18 cellular contexts compared by ENCODE assay signal in genomic region chr2:112740522-112740921, GRCh38. TPM values are rescaled to one million over a fixed set of nuclear protein-coding genes. Genes with fewer than 3 reads are reported as not detected.
DNase-seq lines count a peak whose midpoint lies in the region; ATAC-seq, FAIRE-seq and TF ChIP-seq lines count a peak whose summit lies in the region.
"Had no signal": no experiment of that assay in that cellular context is flagged by ENCODE, and none has a peak within 500 bp of the region (broad histone marks: within the 10 kb centered on the region; RNA-seq: fewer than 3 reads in every experiment).

No MANE protein-coding gene starts in this region.

- WGBS in HepG2 (ENCODE audit: low lambda C conversion rate): 94% methylated on average over 7 of the region's 7 CpGs

- H3K4me1 Mint-ChIP-seq in progenitor cell of endocrine pancreas (ENCODE audit: low read depth): peaks cover 1% of the 10 kb centered on the region
- H3K4me1 Mint-ChIP-seq in activated T-helper 2 cell treated with anti-CD3 and anti-CD28 coated beads, Interferon-gamma antibody, Interleukin-2, Interleukin-4, amounts not matched to agents 10 μg/mL and 5 μg/mL and 100 μg/mL, durations not matched to agents 14 hours and 24 hours and 36 hours (ENCODE audit: low read depth): peaks cover 6% of the 10 kb centered on the region

- peaks cover 7% of the 10 kb centered on the region for H3K36me3 Mint-ChIP-seq in progenitor cell of endocrine pancreas (ENCODE audit: insufficient read depth)
- H3K36me3 Mint-ChIP-seq in activated T-helper 2 cell treated with anti-CD3 and anti-CD28 coated beads, Interferon-gamma antibody, Interleukin-2, Interleukin-4, amounts not matched to agents 10 μg/mL and 5 μg/mL and 100 μg/mL, durations not matched to agents 14 hours and 24 hours and 36 hours (ENCODE audit: low read depth): peaks cover 77% of the 10 kb centered on the region

- H3K4me2 ChIP-seq in keratinocyte (ENCODE audit: control insufficient read depth, extremely low read depth, insufficient read depth, low read depth, low read length) (no peak overlapping the region), HepG2 (ENCODE audit: low read depth, low read length) (no peak overlapping the region)
- H3K4me2 ChIP-seq: BLaER1 had no signal

- H3K27me3 Mint-ChIP-seq in progenitor cell of endocrine pancreas: no peaks in the 10 kb centered on the region
- no peaks in the 10 kb centered on the region for H3K27me3 Mint-ChIP-seq in activated T-helper 2 cell treated with anti-CD3 and anti-CD28 coated beads, Interferon-gamma antibody, Interleukin-2, Interleukin-4, amounts not matched to agents 10 μg/mL and 5 μg/mL and 100 μg/mL, durations not matched to agents 14 hours and 24 hours and 36 hours (ENCODE audit: low read depth)

- CTCF ChIA-PET in HepG2 (lab: Yijun Ruan, JAX; ENCODE audit: low intra/inter-chr PET ratio, low total read pairs): no interaction called here

- H3K9me3 ChIP-seq in WERI-Rb-1 (ENCODE audit: severe bottlenecking): no peaks in the 10 kb centered on the region
- no peaks in the 10 kb centered on the region for H3K9me3 ChIP-seq in keratinocyte (ENCODE audit: control insufficient read depth, low read depth, low read length)
- no peaks in the 10 kb centered on the region for H3K9me3 ChIP-seq in HepG2 (ENCODE audit: low read length)
- H3K9me3 ChIP-seq: BLaER1 had no signal

- in situ Hi-C loops in KBM-7 (cut with MboI; ENCODE audit: low pct_unique_long_range_greater_than_20kb, low sequenced_read_pairs) (no loop called here), HepG2 (cut with HindIII; ENCODE audit: extremely low pct_ligation_motif_present, low pct_unique_long_range_greater_than_20kb) (no loop called here)

- H4K20me1 ChIP-seq in keratinocyte (ENCODE audit: control insufficient read depth, extremely low read depth, insufficient read depth, low read length): no peaks in the 10 kb centered on the region
- no peaks in the 10 kb centered on the region for H4K20me1 ChIP-seq in HepG2 (ENCODE audit: insufficient read depth, low read length)
- H4K20me1 ChIP-seq: BLaER1 had no signal

- H3K27ac Mint-ChIP-seq in progenitor cell of endocrine pancreas: peak overlapping the region; percentile 35
- H3K27ac Mint-ChIP-seq in activated T-helper 2 cell treated with anti-CD3 and anti-CD28 coated beads, Interferon-gamma antibody, Interleukin-2, Interleukin-4, amounts not matched to agents 10 μg/mL and 5 μg/mL and 100 μg/mL, durations not matched to agents 14 hours and 24 hours and 36 hours: no peak overlapping the region

- TF ChIP-seq CTCF in WERI-Rb-1 (IDR thresholded peaks at IDR 0.05; ENCODE audit: low read depth, low read length) (no peak), keratinocyte (optimal IDR thresholded peaks at IDR 0.05 in 1 of 3, IDR thresholded peaks at IDR 0.05 in 1 of 3, conservative IDR thresholded peaks at IDR 0.05 in 1 of 3; ENCODE audit: extremely low read depth in 1 of 3, insufficient read depth in 2 of 3, low read length in 3 of 3) (no peak), progenitor cell of endocrine pancreas (IDR thresholded peaks at IDR 0.05; ENCODE audit: unreplicated experiment) (no peak), HepG2 (CRISPR knock-in tag; IDR thresholded peaks at IDR 0.05) (no peak)

- H3K36me3 ChIP-seq in WERI-Rb-1: peaks cover 80% of the 10 kb centered on the region
- peaks cover 2 to 31% of the 10 kb centered on the region in 2 experiments for H3K36me3 ChIP-seq in keratinocyte (ENCODE audit: control insufficient read depth in 2 of 2, extremely low read depth in 1 of 2, insufficient read depth in 2 of 2, low read length in 2 of 2)
- H3K36me3 ChIP-seq in HepG2 (replicated peaks in 1 of 2; ENCODE audit: control insufficient read depth in 1 of 2, insufficient read depth in 2 of 2, low read length in 2 of 2): peaks cover 13 to 64% of the 10 kb centered on the region in 2 experiments

- FAIRE-seq in keratinocyte (lab: Jason Lieb, UNC) (no peak), HepG2 (lab: Jason Lieb, UNC) (no peak)
- FAIRE-seq: GM12878, GM18507, H54 had no signal

- H3K27me3 ChIP-seq in WERI-Rb-1 (ENCODE audit: insufficient read depth, low read depth, severe bottlenecking): no peaks in the 10 kb centered on the region
- no peaks in the 10 kb centered on the region for H3K27me3 ChIP-seq in keratinocyte (ENCODE audit: control insufficient read depth, extremely low read depth, insufficient read depth, low read length)
- no peaks in the 10 kb centered on the region for H3K27me3 ChIP-seq in HepG2 (ENCODE audit: control insufficient read depth in 1 of 2, insufficient read depth in 2 of 2, low read length in 2 of 2)
- H3K27me3 ChIP-seq: BLaER1 had no signal

- POLR2A ChIA-PET in HepG2 (lab: Yijun Ruan, JAX): interaction anchor here (1.1 kb wide), 1 partner anchor 14 kb away, joined by 4 read pairs; no protein-coding TSS in a partner anchor

- no peaks in the 10 kb centered on the region for H3K79me2 ChIP-seq in keratinocyte (ENCODE audit: control insufficient read depth, insufficient read depth, low read length)
- no peaks in the 10 kb centered on the region for H3K79me2 ChIP-seq in HepG2 (ENCODE audit: insufficient read depth, low read length)

- no peaks in the 10 kb centered on the region for H3K9me1 ChIP-seq in keratinocyte (ENCODE audit: control insufficient read depth, extremely low read depth, insufficient read depth, low read length)

- TF ChIP-seq RAD21 in HepG2 (CRISPR knock-in tag; IDR thresholded peaks at IDR 0.05): no peak

- H3K9ac ChIP-seq in keratinocyte (ENCODE audit: control insufficient read depth, extremely low read depth, insufficient read depth, low read length) (no peak overlapping the region), HepG2 (ENCODE audit: insufficient read depth, low read depth, low read length) (no peak overlapping the region)
- H3K9ac ChIP-seq: BLaER1 had no signal

- intact Hi-C loops in HepG2 (cut with micrococcal nuclease; ENCODE audit: unreplicated experiment): no loop called here
- intact Hi-C loops in activated T-helper 2 cell treated with anti-CD3 and anti-CD28 coated beads, Interferon-gamma antibody, Interleukin-2, Interleukin-4, amounts not matched to agents 10 μg/mL and 5 μg/mL and 100 μg/mL, durations not matched to agents 14 hours and 24 hours and 36 hours (cut with micrococcal nuclease): no loop called here

- ATAC-seq in HepG2: no peak
- ATAC-seq: GM12878, HCT116 had no signal

- H2AFZ ChIP-seq in keratinocyte (ENCODE audit: control insufficient read depth, low read length) (peak overlapping the region; percentile 41), HepG2 (ENCODE audit: low read length) (no peak overlapping the region)

- TF ChIP-seq POLR2A in HepG2 (IDR thresholded peaks at IDR 0.05; ENCODE audit: insufficient read depth in 1 of 2, low read depth in 2 of 2, low read length in 2 of 2): no peak

- H3K27ac ChIP-seq in WERI-Rb-1 (peak overlapping the region; percentile 25), keratinocyte (ENCODE audit: control insufficient read depth, insufficient read depth, low read length) (no peak overlapping the region), HepG2 (ENCODE audit: extremely low read length, insufficient read depth, low read length) (no peak overlapping the region)
- H3K27ac ChIP-seq: BLaER1 had no signal

- DNase-seq in NCI-H2171 treated with DMSO at 0.1 percent for 48 hours (lab: John Stamatoyannopoulos, UW) (peak; percentile 6), NCI-H2171 (lab: John Stamatoyannopoulos, UW) (no peak), WERI-Rb-1 (no peak), keratinocyte (ENCODE audit: low read depth, low spot score) (no peak), progenitor cell of endocrine pancreas (ENCODE audit: low spot score, unreplicated experiment) (no peak), KBM-7 (no peak), HepG2 (ENCODE audit: low spot score) (no peak)
- DNase-seq in activated T-helper 2 cell treated with anti-CD3 and anti-CD28 coated beads, Interferon-gamma antibody, Interleukin-2, Interleukin-4, amounts not matched to agents 10 μg/mL and 5 μg/mL and 100 μg/mL, durations not matched to agents 14 hours and 24 hours and 36 hours (ENCODE audit: low spot score): no peak
- DNase-seq: 8988T, AML-193, DMS 273 treated with DMSO at 0.1 percent for 48 hours had no signal

- no peak overlapping the region for H3K4me3 Mint-ChIP-seq in progenitor cell of endocrine pancreas (ENCODE audit: low read depth)
- H3K4me3 Mint-ChIP-seq in activated T-helper 2 cell treated with anti-CD3 and anti-CD28 coated beads, Interferon-gamma antibody, Interleukin-2, Interleukin-4, amounts not matched to agents 10 μg/mL and 5 μg/mL and 100 μg/mL, durations not matched to agents 14 hours and 24 hours and 36 hours (ENCODE audit: low read depth): no peak overlapping the region

- dilution Hi-C loops in keratinocyte (cut with MboI; ENCODE audit: extremely low pct_ligation_motif_present, low sequenced_read_pairs): no loop called here

- no peak for TF ChIP-seq EP300 in HepG2 (IDR thresholded peaks at IDR 0.05; ENCODE audit: low read depth in 2 of 2, low read length in 2 of 2)
- no peak for TF ChIP-seq EP300 in HepG2 (CRISPR knock-in tag; IDR thresholded peaks at IDR 0.05; ENCODE audit: borderline replicate concordance)

- no TSS peak for BruUV-seq in HepG2 (replicated peaks; lab: Mats Ljungman, UMichigan)

- H3K4me1 ChIP-seq in keratinocyte (ENCODE audit: control insufficient read depth, extremely low read depth, insufficient read depth, low read length) (peaks cover 12% of the 10 kb centered on the region), HepG2 (ENCODE audit: insufficient read depth, low read length) (peaks cover 13% of the 10 kb centered on the region)
- H3K4me1 ChIP-seq: BLaER1 had no signal

- H3K4me3 ChIP-seq in WERI-Rb-1 (ENCODE audit: low read depth, low read length): no peak overlapping the region
- no peak overlapping the region for H3K4me3 ChIP-seq in keratinocyte (ENCODE audit: control insufficient read depth in 2 of 3, extremely low read depth in 1 of 3, insufficient read depth in 2 of 3, low read depth in 1 of 3, low read length in 3 of 3)
- H3K4me3 ChIP-seq in HepG2 (replicated peaks in 1 of 3; ENCODE audit: insufficient read depth in 1 of 3, low read depth in 2 of 3, low read length in 3 of 3): no peak overlapping the region
- H3K4me3 ChIP-seq: BLaER1, GM12878 had no signal

- no peaks in the 10 kb centered on the region for H3K9me3 Mint-ChIP-seq in progenitor cell of endocrine pancreas (ENCODE audit: low read depth)
- H3K9me3 Mint-ChIP-seq in activated T-helper 2 cell treated with anti-CD3 and anti-CD28 coated beads, Interferon-gamma antibody, Interleukin-2, Interleukin-4, amounts not matched to agents 10 μg/mL and 5 μg/mL and 100 μg/mL, durations not matched to agents 14 hours and 24 hours and 36 hours: no peaks in the 10 kb centered on the region

RNA-seq across cellular contexts. Expression of gene NT5DC4, which starts 19.7 kb away (rescaled TPM):
- polyA plus RNA-seq in keratinocyte: 0.03 to 1.00 TPM (median 0.07 TPM) in 3 replicates
- polyA plus RNA-seq in keratinocyte (2011; ENCODE audit: low read depth): not detected
- 0.06 TPM in 1 of 2 replicates, not detected in the other for polyA plus RNA-seq in keratinocyte (2011; cell fraction: cytosol; rRNA removed)
- polyA plus RNA-seq in keratinocyte (2011; cell fraction: nucleus; rRNA removed): 0.10 TPM in 1 of 2 replicates, not detected in the other
- polyA plus RNA-seq in keratinocyte (2012; ENCODE audit: low replicate concordance): 0.13 TPM in 1 of 2 replicates, not detected in the other
- not detected in 3 replicates for polyA minus RNA-seq in keratinocyte
- polyA minus RNA-seq in keratinocyte (2011; cell fraction: cytosol; rRNA and poly(A)+ RNA removed): not detected
- polyA minus RNA-seq in keratinocyte (2011; cell fraction: nucleus; rRNA and poly(A)+ RNA removed): not detected in 2 replicates
- total RNA-seq in progenitor cell of endocrine pancreas: not detected in 2 replicates
- total RNA-seq in HepG2 (2016; rRNA removed; fragmentation: Illumina TruSeq; extraction: Trizol): 2.4 and 4.2 TPM in 2 replicates
- 0.30 and 0.35 TPM in 2 replicates for total RNA-seq in HepG2 (2016; cell fraction: cytosol; rRNA removed; fragmentation: Illumina TruSeq; extraction: Trizol; ENCODE audit: low read depth)
- 0.24 and 3.4 TPM in 2 replicates for total RNA-seq in HepG2 (2016; cell fraction: insoluble cytoplasmic fraction; rRNA removed; fragmentation: Illumina TruSeq; extraction: Trizol)
- 2.8 and 6.4 TPM in 2 replicates for total RNA-seq in HepG2 (2016; cell fraction: membrane; rRNA removed; fragmentation: Illumina TruSeq; extraction: Trizol)
- 2.9 and 7.5 TPM in 2 replicates for total RNA-seq in HepG2 (2016; cell fraction: nucleus; rRNA removed; fragmentation: Illumina TruSeq; extraction: Trizol)
- polyA plus RNA-seq in HepG2 (2011; rRNA removed): 0.04 and 0.07 TPM in 2 replicates
- not detected in 2 replicates for polyA plus RNA-seq in HepG2 (2011; cell fraction: cytosol; rRNA removed)
- polyA plus RNA-seq in HepG2 (2011; cell fraction: nucleus; rRNA removed): 0.14 TPM in 2 replicates
- 0.30 TPM in 1 of 2 replicates, not detected in the other for polyA plus RNA-seq in HepG2 (2012)
- polyA plus RNA-seq in HepG2 (2016; cell fraction: cytosol; fragmentation: Illumina TruSeq; extraction: Trizol; ENCODE audit: low read depth): 0.94 and 5.4 TPM in 2 replicates
- polyA plus RNA-seq in HepG2 (2016; cell fraction: insoluble cytoplasmic fraction; fragmentation: Illumina TruSeq; extraction: Trizol; ENCODE audit: low read depth): 0.35 and 2.3 TPM in 2 replicates
- 0.14 and 0.24 TPM in 2 replicates for polyA plus RNA-seq in HepG2 (2016; cell fraction: membrane; fragmentation: Illumina TruSeq; extraction: Trizol; ENCODE audit: low read depth)
- 0.69 and 1.0 TPM in 2 replicates for polyA plus RNA-seq in HepG2 (2016; cell fraction: nucleus; fragmentation: Illumina TruSeq; extraction: Trizol; ENCODE audit: insufficient read depth, low read depth)
- not detected in 2 replicates for polyA minus RNA-seq in HepG2 (2011; rRNA and poly(A)+ RNA removed; ENCODE audit: low replicate concordance)
- not detected in 2 replicates for polyA minus RNA-seq in HepG2 (2011; cell fraction: cytosol; rRNA and poly(A)+ RNA removed)
- 1.7 TPM in 1 of 2 replicates, not detected in the other for polyA minus RNA-seq in HepG2 (2011; cell fraction: nucleus; rRNA and poly(A)+ RNA removed)
- total RNA-seq in activated T-helper 2 cell treated with anti-CD3 and anti-CD28 coated beads, Interferon-gamma antibody, Interleukin-2, Interleukin-4, amounts not matched to agents 10 μg/mL and 5 μg/mL and 100 μg/mL, durations not matched to agents 14 hours and 24 hours and 36 hours: not detected in 2 replicates
- total RNA-seq: G401, HT1080 had no signal

RNA-seq across cellular contexts. Expression of gene CKAP2L, which starts 23.9 kb away (rescaled TPM):
- polyA plus RNA-seq in keratinocyte (1.2 to 10.9 TPM (median 9.3 TPM) in 3 replicates), HepG2 (2011; rRNA removed) (3.9 and 7.1 TPM in 2 replicates)
- polyA plus RNA-seq in keratinocyte (2011; ENCODE audit: low read depth): 0.50 TPM
- 1.8 and 3.3 TPM in 2 replicates for polyA plus RNA-seq in keratinocyte (2011; cell fraction: cytosol; rRNA removed)
- polyA plus RNA-seq in keratinocyte (2011; cell fraction: nucleus; rRNA removed): 1.5 and 2.0 TPM in 2 replicates
- polyA plus RNA-seq in keratinocyte (2012; ENCODE audit: low replicate concordance): 0.45 and 9.6 TPM in 2 replicates
- polyA minus RNA-seq in keratinocyte: 0.89 to 7.2 TPM (median 1.6 TPM) in 3 replicates
- 1.2 TPM for polyA minus RNA-seq in keratinocyte (2011; cell fraction: cytosol; rRNA and poly(A)+ RNA removed)
- polyA minus RNA-seq in keratinocyte (2011; cell fraction: nucleus; rRNA and poly(A)+ RNA removed): 0.84 and 2.2 TPM in 2 replicates
- total RNA-seq in progenitor cell of endocrine pancreas (10.3 and 11.5 TPM in 2 replicates), HepG2 (2016; rRNA removed; fragmentation: Illumina TruSeq; extraction: Trizol) (9.5 and 21.5 TPM in 2 replicates)
- 1.4 and 1.7 TPM in 2 replicates for total RNA-seq in HepG2 (2016; cell fraction: cytosol; rRNA removed; fragmentation: Illumina TruSeq; extraction: Trizol; ENCODE audit: low read depth)
- total RNA-seq in HepG2 (2016; cell fraction: insoluble cytoplasmic fraction; rRNA removed; fragmentation: Illumina TruSeq; extraction: Trizol): 10.3 and 20.5 TPM in 2 replicates
- 5.6 and 6.5 TPM in 2 replicates for total RNA-seq in HepG2 (2016; cell fraction: membrane; rRNA removed; fragmentation: Illumina TruSeq; extraction: Trizol)
- total RNA-seq in HepG2 (2016; cell fraction: nucleus; rRNA removed; fragmentation: Illumina TruSeq; extraction: Trizol): 13.3 and 18.2 TPM in 2 replicates
- polyA plus RNA-seq in HepG2 (2011; cell fraction: cytosol; rRNA removed): 3.0 and 3.4 TPM in 2 replicates
- polyA plus RNA-seq in HepG2 (2011; cell fraction: nucleus; rRNA removed): 2.3 and 2.6 TPM in 2 replicates
- polyA plus RNA-seq in HepG2 (2012): 5.5 and 10.6 TPM in 2 replicates
- polyA plus RNA-seq in HepG2 (2016; cell fraction: cytosol; fragmentation: Illumina TruSeq; extraction: Trizol; ENCODE audit: low read depth): 0.46 and 0.79 TPM in 2 replicates
- 15.6 and 16.8 TPM in 2 replicates for polyA plus RNA-seq in HepG2 (2016; cell fraction: insoluble cytoplasmic fraction; fragmentation: Illumina TruSeq; extraction: Trizol; ENCODE audit: low read depth)
- polyA plus RNA-seq in HepG2 (2016; cell fraction: membrane; fragmentation: Illumina TruSeq; extraction: Trizol; ENCODE audit: low read depth): 2.4 and 2.7 TPM in 2 replicates
- polyA plus RNA-seq in HepG2 (2016; cell fraction: nucleus; fragmentation: Illumina TruSeq; extraction: Trizol; ENCODE audit: insufficient read depth, low read depth): 10.7 and 13.0 TPM in 2 replicates
- polyA minus RNA-seq in HepG2 (2011; rRNA and poly(A)+ RNA removed; ENCODE audit: low replicate concordance): 6.2 and 8.6 TPM in 2 replicates
- 5.6 and 8.0 TPM in 2 replicates for polyA minus RNA-seq in HepG2 (2011; cell fraction: cytosol; rRNA and poly(A)+ RNA removed)
- polyA minus RNA-seq in HepG2 (2011; cell fraction: nucleus; rRNA and poly(A)+ RNA removed): 13.3 and 20.0 TPM in 2 replicates
- 24.4 and 27.2 TPM in 2 replicates for total RNA-seq in activated T-helper 2 cell treated with anti-CD3 and anti-CD28 coated beads, Interferon-gamma antibody, Interleukin-2, Interleukin-4, amounts not matched to agents 10 μg/mL and 5 μg/mL and 100 μg/mL, durations not matched to agents 14 hours and 24 hours and 36 hours

RNA-seq across cellular contexts. Expression of gene IL1A, which starts 43.8 kb away (rescaled TPM):
- polyA plus RNA-seq in keratinocyte: 146 to 269 TPM (median 240 TPM) in 3 replicates
- polyA plus RNA-seq in keratinocyte (2011; ENCODE audit: low read depth): 121 TPM
- 145 and 292 TPM in 2 replicates for polyA plus RNA-seq in keratinocyte (2011; cell fraction: cytosol; rRNA removed)
- 339 and 358 TPM in 2 replicates for polyA plus RNA-seq in keratinocyte (2011; cell fraction: nucleus; rRNA removed)
- 118 and 151 TPM in 2 replicates for polyA plus RNA-seq in keratinocyte (2012; ENCODE audit: low replicate concordance)
- 35.3 to 143 TPM (median 103 TPM) in 3 replicates for polyA minus RNA-seq in keratinocyte
- polyA minus RNA-seq in keratinocyte (2011; cell fraction: cytosol; rRNA and poly(A)+ RNA removed): 90.0 TPM
- polyA minus RNA-seq in keratinocyte (2011; cell fraction: nucleus; rRNA and poly(A)+ RNA removed): 106 and 198 TPM in 2 replicates
- 0.12 TPM in 1 of 2 replicates, not detected in the other for total RNA-seq in progenitor cell of endocrine pancreas
- total RNA-seq in HepG2 (2016; rRNA removed; fragmentation: Illumina TruSeq; extraction: Trizol): not detected in 2 replicates
- not detected in 2 replicates for total RNA-seq in HepG2 (2016; cell fraction: cytosol; rRNA removed; fragmentation: Illumina TruSeq; extraction: Trizol; ENCODE audit: low read depth)
- not detected in 2 replicates for total RNA-seq in HepG2 (2016; cell fraction: insoluble cytoplasmic fraction; rRNA removed; fragmentation: Illumina TruSeq; extraction: Trizol)
- not detected in 2 replicates for total RNA-seq in HepG2 (2016; cell fraction: membrane; rRNA removed; fragmentation: Illumina TruSeq; extraction: Trizol)
- not detected in 2 replicates for total RNA-seq in HepG2 (2016; cell fraction: nucleus; rRNA removed; fragmentation: Illumina TruSeq; extraction: Trizol)
- not detected in 2 replicates for polyA plus RNA-seq in HepG2 (2011; rRNA removed)
- not detected in 2 replicates for polyA plus RNA-seq in HepG2 (2011; cell fraction: cytosol; rRNA removed)
- not detected in 2 replicates for polyA plus RNA-seq in HepG2 (2011; cell fraction: nucleus; rRNA removed)
- 0.05 and 0.07 TPM in 2 replicates for polyA plus RNA-seq in HepG2 (2012)
- not detected in 2 replicates for polyA plus RNA-seq in HepG2 (2016; cell fraction: cytosol; fragmentation: Illumina TruSeq; extraction: Trizol; ENCODE audit: low read depth)
- not detected in 2 replicates for polyA plus RNA-seq in HepG2 (2016; cell fraction: insoluble cytoplasmic fraction; fragmentation: Illumina TruSeq; extraction: Trizol; ENCODE audit: low read depth)
- polyA plus RNA-seq in HepG2 (2016; cell fraction: membrane; fragmentation: Illumina TruSeq; extraction: Trizol; ENCODE audit: low read depth): not detected in 2 replicates
- polyA plus RNA-seq in HepG2 (2016; cell fraction: nucleus; fragmentation: Illumina TruSeq; extraction: Trizol; ENCODE audit: insufficient read depth, low read depth): not detected in 2 replicates
- 0.33 TPM in 1 of 2 replicates, not detected in the other for polyA minus RNA-seq in HepG2 (2011; rRNA and poly(A)+ RNA removed; ENCODE audit: low replicate concordance)
- not detected in 2 replicates for polyA minus RNA-seq in HepG2 (2011; cell fraction: cytosol; rRNA and poly(A)+ RNA removed)
- not detected in 2 replicates for polyA minus RNA-seq in HepG2 (2011; cell fraction: nucleus; rRNA and poly(A)+ RNA removed)
- total RNA-seq in activated T-helper 2 cell treated with anti-CD3 and anti-CD28 coated beads, Interferon-gamma antibody, Interleukin-2, Interleukin-4, amounts not matched to agents 10 μg/mL and 5 μg/mL and 100 μg/mL, durations not matched to agents 14 hours and 24 hours and 36 hours: 6.8 and 7.0 TPM in 2 replicates
- total RNA-seq: G401 had no signal
